Comparison of ENCODE assay signal across 11 cellular contexts in genomic region chr6:71476872-71477271, GRCh38.
"Had no signal": no experiment of that assay in that cellular context is flagged by ENCODE, and none has a peak within 500 bp of the region (broad histone marks: within the 10 kb centered on the region; RNA-seq: fewer than 3 reads in every experiment).

No MANE protein-coding gene starts in this region.

- H2AFZ ChIP-seq: neural progenitor cell had no signal

- H3K36me3 ChIP-seq: neural progenitor cell, thyroid gland had no signal

- H3K4me3 Mint-ChIP-seq: brain; dendritic cell treated with granulocyte-macrophage colony-stimulating factor and Interleukin-4, amounts not matched to agents 40 ng/mL and 50 ng/mL, for 4 days; effector memory CD8-positive, alpha-beta T cell; neural progenitor cell had no signal

- H3K4me3 ChIP-seq: neural progenitor cell, smooth muscle cell, thyroid gland had no signal

- H3K36me3 Mint-ChIP-seq: brain, neural progenitor cell had no signal

- H3K9me3 ChIP-seq: thyroid gland had no signal

- H3K27me3 Mint-ChIP-seq: dendritic cell treated with granulocyte-macrophage colony-stimulating factor and Interleukin-4, amounts not matched to agents 40 ng/mL and 50 ng/mL, for 4 days; effector memory CD8-positive, alpha-beta T cell had no signal

- H3K4me2 ChIP-seq: neural progenitor cell, smooth muscle cell had no signal

- ATAC-seq: effector memory CD8-positive, alpha-beta T cell had no signal

- H3K9me3 Mint-ChIP-seq: activated T-helper 2 cell treated with anti-CD3 and anti-CD28 coated beads, Interferon-gamma antibody, Interleukin-2, Interleukin-4, amounts not matched to agents 10 μg/mL and 5 μg/mL and 100 μg/mL, durations not matched to agents 14 hours and 24 hours and 36 hours; dendritic cell treated with granulocyte-macrophage colony-stimulating factor and Interleukin-4, amounts not matched to agents 40 ng/mL and 50 ng/mL, for 4 days; effector memory CD8-positive, alpha-beta T cell had no signal

- H3K9ac ChIP-seq: neural progenitor cell had no signal

- H3K27me3 ChIP-seq: neural progenitor cell, thyroid gland had no signal

- H3K27ac ChIP-seq: neural progenitor cell, thyroid gland had no signal

- H3K27ac Mint-ChIP-seq: activated T-helper 2 cell treated with anti-CD3 and anti-CD28 coated beads, Interferon-gamma antibody, Interleukin-2, Interleukin-4, amounts not matched to agents 10 μg/mL and 5 μg/mL and 100 μg/mL, durations not matched to agents 14 hours and 24 hours and 36 hours; brain; dendritic cell treated with granulocyte-macrophage colony-stimulating factor and Interleukin-4, amounts not matched to agents 40 ng/mL and 50 ng/mL, for 4 days; effector memory CD8-positive, alpha-beta T cell had no signal

- DNase-seq: activated CD4-positive, alpha-beta T cell treated with anti-CD3 and anti-CD28 coated beads, Interleukin-2, amount 50 U/mL, for 1 hour; activated CD4-positive, CD25-positive, alpha-beta regulatory T cell; activated naive CD4-positive, alpha-beta T cell treated with anti-CD3 and anti-CD28 coated beads, Interleukin-2, amount 50 U/mL, for 16 hours; activated T-cell treated with anti-CD3 and anti-CD28 coated beads for 4 hours; effector memory CD8-positive, alpha-beta T cell; thyroid gland had no signal
